ENCODE assay signal across 21 cellular contexts in the genomic region with DNA sequence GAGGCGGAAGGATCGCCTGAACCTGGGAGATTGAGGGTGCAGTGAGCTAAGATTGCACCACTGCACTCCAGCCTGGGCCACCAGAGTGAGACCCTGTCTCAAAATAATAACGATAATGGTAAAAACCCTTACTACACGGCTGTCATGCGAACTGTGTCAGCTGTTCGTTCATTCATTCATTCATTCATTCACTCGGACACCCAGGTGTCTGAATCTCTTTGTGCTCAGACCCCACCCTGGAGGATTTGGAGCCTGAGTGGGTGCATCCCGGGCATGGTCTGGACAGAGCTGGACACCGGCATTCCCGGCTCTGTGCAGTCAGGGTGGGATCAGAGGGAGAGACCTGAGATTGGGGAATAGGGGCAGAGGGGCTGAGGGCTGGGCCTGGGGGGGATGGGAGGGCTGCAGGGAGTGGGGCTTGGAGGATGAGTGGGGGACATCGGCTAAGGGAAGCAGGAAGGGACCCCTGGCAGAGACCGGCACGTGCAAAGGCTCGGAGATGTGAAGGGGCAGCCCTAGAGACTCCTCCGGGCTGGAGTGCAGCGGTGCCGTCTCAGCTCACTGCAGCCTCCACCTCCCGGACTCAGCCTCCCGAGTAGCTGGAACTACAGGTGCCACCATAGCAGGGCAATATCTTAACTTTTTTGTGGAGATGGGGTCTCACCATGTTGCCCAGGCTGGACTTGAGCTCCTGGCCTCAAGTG. TPM values are rescaled to one million over a fixed set of nuclear protein-coding genes. Genes with fewer than 3 reads are reported as not detected.
DNase-seq lines count a peak whose midpoint lies in the region; ATAC-seq, FAIRE-seq and TF ChIP-seq lines count a peak whose summit lies in the region.
"Had no signal": no experiment of that assay in that cellular context is flagged by ENCODE, and none has a peak within 500 bp of the region (broad histone marks: within the 10 kb centered on the region; RNA-seq: fewer than 3 reads in every experiment).

No MANE protein-coding gene starts in this region.

- TF ChIP-seq EP300 in K562 (IDR thresholded peaks at IDR 0.05; ENCODE audit: low read length): no peak

- no peak for TF ChIP-seq POLR2A in K562 (conservative IDR thresholded peaks at IDR 0.05)
- no peak for TF ChIP-seq POLR2A in GM12891 (IDR thresholded peaks at IDR 0.05; ENCODE audit: low read depth, low read length)

- H3K9me3 ChIP-seq in K562 (replicated peaks; ENCODE audit: control insufficient read depth, insufficient read depth, low read depth, low read length): no peaks in the 10 kb centered on the region
- H3K9me3 ChIP-seq: A549; BE2C; BLaER1 treated with 17β-estradiol and CSF1 and Interleukin-3, amounts not matched to agents 10 nM and 100 nM; HAP-1 had no signal

- H4K20me1 ChIP-seq in K562 (replicated peaks; ENCODE audit: control insufficient read depth, insufficient read depth, low read length): no peaks in the 10 kb centered on the region

- no peaks in the 10 kb centered on the region; a peak in 1 of 5 replicates for H3K27me3 ChIP-seq in K562 (ENCODE audit: control insufficient read depth in 2 of 2, insufficient read depth in 2 of 2, low read length in 2 of 2)

- H3K4me1 ChIP-seq in K562 (replicated peaks in 1 of 2; ENCODE audit: control insufficient read depth in 2 of 2, insufficient read depth in 2 of 2, low read length in 2 of 2): peaks cover 9 to 49% of the 10 kb centered on the region in 2 experiments; a peak in 4 of 5 replicates
- H3K4me1 ChIP-seq: A549, BE2C, HAP-1 had no signal

- no peaks in the 10 kb centered on the region for H3K79me2 ChIP-seq in K562 (ENCODE audit: control insufficient read depth, insufficient read depth, low read length)

- POLR2A ChIA-PET in K562 (lab: Yijun Ruan, JAX): interaction anchor here (0.6 to 1.0 kb wide), 2 partner anchors 79 to 229 kb away, joined by 3 read pairs; a partner anchor contains a TSS

- 26% methylated on average over 18 of the region's 19 CpGs for WGBS in K562 (ENCODE audit: insufficient coverage, low coverage, missing lambda C conversion rate)

- no peak for FAIRE-seq in K562 (lab: Jason Lieb, UNC)
- no peak for FAIRE-seq in GM12891 (lab: Jason Lieb, UNC)
- FAIRE-seq: A549, GM12892 had no signal

- intact Hi-C loops in Right ventricle myocardium inferior (cut with DNase I) (no loop called here), cardiac septum (cut with DNase I) (no loop called here), K562 (cut with micrococcal nuclease) (no loop called here)

- no peak overlapping the region for H3K4me2 ChIP-seq in K562 (ENCODE audit: insufficient read depth, low read length)
- H3K4me2 ChIP-seq: A549; BLaER1 treated with 17β-estradiol and CSF1 and Interleukin-3, amounts not matched to agents 10 nM and 100 nM; GM23338 had no signal

- H2AFZ ChIP-seq in K562 (ENCODE audit: low read depth, low read length): no peak overlapping the region
- H2AFZ ChIP-seq: GM23338 had no signal

- H3K9ac ChIP-seq in K562 (ENCODE audit: insufficient read depth in 1 of 2, low read depth in 2 of 2, low read length in 2 of 2): no peak overlapping the region
- H3K9ac ChIP-seq: BLaER1 treated with 17β-estradiol and CSF1 and Interleukin-3, amounts not matched to agents 10 nM and 100 nM had no signal

- no peak for ATAC-seq in Right ventricle myocardium inferior
- ATAC-seq in K562: no peak
- ATAC-seq: GM23338 had no signal

- no peaks in the 10 kb centered on the region for H3K9me1 ChIP-seq in K562 (ENCODE audit: control insufficient read depth, insufficient read depth, low read length)

- no peak for TF ChIP-seq CTCF in GM13976 (IDR thresholded peaks at IDR 0.05; ENCODE audit: borderline replicate concordance, control extremely low read depth, extremely low read depth, insufficient read depth, missing control alignments)
- no peak for TF ChIP-seq CTCF in K562 (IDR thresholded peaks at IDR 0.05 in 2 of 3, conservative IDR thresholded peaks at IDR 0.05 in 1 of 3; ENCODE audit: insufficient read depth in 2 of 3, low read depth in 1 of 3, low read length in 3 of 3)

- CTCF ChIA-PET in K562 (lab: Yijun Ruan, JAX; ENCODE audit: low intra/inter-chr PET ratio): no interaction called here

- no TSS peak for BruUV-seq in K562 (replicated peaks; lab: Mats Ljungman, UMichigan)

- in situ Hi-C loops in GM13976 (cut with MboI; ENCODE audit: low sequenced_read_pairs, unreplicated experiment) (no loop called here), K562 (cut with MboI) (no loop called here)

- peak; percentile 31 for DNase-seq in Right ventricle myocardium inferior (ENCODE audit: missing footprints)
- no peak for DNase-seq in cardiac septum (ENCODE audit: low spot score)
- DNase-seq in GM13976 (ENCODE audit: low spot score): peak; percentile 13
- DNase-seq in K562 (ENCODE audit: extremely low read depth in 1 of 4, low spot score in 3 of 4): peak in 1 of 4 experiments; percentile 9
- DNase-seq in Kasumi-1 (lab: John Stamatoyannopoulos, UW): no peak
- no peak for DNase-seq in GM12891 (ENCODE audit: insufficient read length, low spot score)
- no peak for DNase-seq in NCI-H2081 treated with DMSO at 0.1 percent for 48 hours (lab: John Stamatoyannopoulos, UW)
- DNase-seq: 8988T; ACHN; AML-193; BE2C; CD4-positive, alpha-beta T cell; CD8-positive, alpha-beta memory T cell; DMS53; DMS79 treated with DMSO at 0.1 percent for 48 hours; GF-D8 had no signal

- no peaks in the 10 kb centered on the region for H3K36me3 ChIP-seq in K562 (ENCODE audit: control insufficient read depth, insufficient read depth, low read length)
- H3K36me3 ChIP-seq: BE2C; BLaER1 treated with 17β-estradiol and CSF1 and Interleukin-3, amounts not matched to agents 10 nM and 100 nM; HAP-1 had no signal

- H3K27ac ChIP-seq in K562 (ENCODE audit: extremely low read depth, low read depth, low read length): no peak overlapping the region
- H3K27ac ChIP-seq: A549; BLaER1 treated with 17β-estradiol and CSF1 and Interleukin-3, amounts not matched to agents 10 nM and 100 nM had no signal

- no peak for TF ChIP-seq RAD21 in K562 (CRISPR knock-in tag; conservative IDR thresholded peaks at IDR 0.05 in 1 of 2, IDR thresholded peaks at IDR 0.05 in 1 of 2)

- no peak overlapping the region for H3K4me3 ChIP-seq in K562
- H3K4me3 ChIP-seq: A549; BLaER1 treated with 17β-estradiol and CSF1 and Interleukin-3, amounts not matched to agents 10 nM and 100 nM; GM23338; HAP-1 had no signal

TF ChIP-seq in K562, 482 proteins besides CTCF, POLR2A, EP300 and RAD21:
- TF ChIP-seq ETV6 (IDR thresholded peaks at IDR 0.05; ENCODE audit: borderline replicate concordance in 1 of 2, low read depth in 2 of 2, low read length in 1 of 2) (no peak), ETV6 (CRISPR knock-in tag; IDR thresholded peaks at IDR 0.05; ENCODE audit: borderline replicate concordance) (no peak), ZNF224 (CRISPR knock-in tag; IDR thresholded peaks at IDR 0.05) (no peak), ZNF584 (CRISPR knock-in tag; IDR thresholded peaks at IDR 0.05; ENCODE audit: low read depth) (no peak), KAT2B (IDR thresholded peaks at IDR 0.05; ENCODE audit: low read depth, low read length) (no peak), ZNF24 (IDR thresholded peaks at IDR 0.05) (peak; percentile 91)

TF ChIP-seq in GM12891, 5 proteins besides CTCF, POLR2A, EP300 and RAD21:
- TF ChIP-seq POU2F2 (IDR thresholded peaks at IDR 0.05; ENCODE audit: low read depth, low read length) (no peak), SPI1 (IDR thresholded peaks at IDR 0.05; ENCODE audit: low read depth, low read length) (no peak)

RNA-seq across cellular contexts. Expression of a gene that starts 31.6 kb away (rescaled TPM):
- total RNA-seq in Right ventricle myocardium inferior (25.3 TPM), cardiac septum (27.7 TPM), K562 (2014; rRNA removed) (201 and 273 TPM in 2 replicates), K562 (2014; rRNA removed; fragmentation: Illumina TruSeq; extraction: Trizol) (34.6 and 36.1 TPM in 2 replicates), K562 (2015; rRNA removed; fragmentation: Illumina TruSeq; extraction: Trizol) (84.0 and 96.5 TPM in 2 replicates), K562 (2021) (229 and 259 TPM in 2 replicates)
- 46.3 and 93.5 TPM in 2 replicates for total RNA-seq in K562 (2011; cell fraction: chromatin; rRNA removed; ENCODE audit: low replicate concordance)
- total RNA-seq in K562 (2011; cell fraction: nucleolus; rRNA removed): 72.8 and 74.5 TPM in 2 replicates
- total RNA-seq in K562 (2011; cell fraction: nucleoplasm; rRNA removed): 46.6 and 55.9 TPM in 2 replicates
- polyA plus RNA-seq in K562 (2011; rRNA removed) (61.7 and 62.0 TPM in 2 replicates), K562 (2014; fragmentation: Illumina TruSeq; extraction: Trizol) (84.9 and 128 TPM in 2 replicates), K562 (2014; fragmentation: Nextera tagmentation; extraction: Ambion mirVana) (1 to 10 TPM; 5.6 to 5.7 TPM), K562 (2014; rRNA removed) (171 and 173 TPM in 2 replicates)
- polyA plus RNA-seq in K562 (2011; cell fraction: cytosol; rRNA removed): 76.1 and 277 TPM in 2 replicates
- 97.7 and 198 TPM in 2 replicates for polyA plus RNA-seq in K562 (2011; cell fraction: nucleus; rRNA removed)
- polyA plus RNA-seq in K562 (2012): 117 and 145 TPM in 2 replicates
- polyA minus RNA-seq in K562 (2011; rRNA and poly(A)+ RNA removed): 17.3 and 29.0 TPM in 2 replicates
- 92.9 and 128 TPM in 2 replicates for polyA minus RNA-seq in K562 (2011; cell fraction: cytosol; rRNA and poly(A)+ RNA removed)
- 30.5 and 31.8 TPM in 2 replicates for polyA minus RNA-seq in K562 (2011; cell fraction: nucleus; rRNA and poly(A)+ RNA removed)
- 146 TPM for polyA plus RNA-seq in GM12891 (2012; ENCODE audit: low read depth, missing spikeins)

Comparison
In these comparisons a context has a peak if more than half of its experiments do, and no peak if none do; other contexts are left out.
1. DNase-seq: peak in Right ventricle myocardium inferior (single experiment) and GM13976 (single experiment); none in cardiac septum (single experiment), Kasumi-1 (0 of 2), GM12891 (single experiment) and NCI-H2081 treated with DMSO at 0.1 percent for 48 hours (single experiment).